Comparison of ENCODE assay signal across 8 cellular contexts in the genomic region with DNA sequence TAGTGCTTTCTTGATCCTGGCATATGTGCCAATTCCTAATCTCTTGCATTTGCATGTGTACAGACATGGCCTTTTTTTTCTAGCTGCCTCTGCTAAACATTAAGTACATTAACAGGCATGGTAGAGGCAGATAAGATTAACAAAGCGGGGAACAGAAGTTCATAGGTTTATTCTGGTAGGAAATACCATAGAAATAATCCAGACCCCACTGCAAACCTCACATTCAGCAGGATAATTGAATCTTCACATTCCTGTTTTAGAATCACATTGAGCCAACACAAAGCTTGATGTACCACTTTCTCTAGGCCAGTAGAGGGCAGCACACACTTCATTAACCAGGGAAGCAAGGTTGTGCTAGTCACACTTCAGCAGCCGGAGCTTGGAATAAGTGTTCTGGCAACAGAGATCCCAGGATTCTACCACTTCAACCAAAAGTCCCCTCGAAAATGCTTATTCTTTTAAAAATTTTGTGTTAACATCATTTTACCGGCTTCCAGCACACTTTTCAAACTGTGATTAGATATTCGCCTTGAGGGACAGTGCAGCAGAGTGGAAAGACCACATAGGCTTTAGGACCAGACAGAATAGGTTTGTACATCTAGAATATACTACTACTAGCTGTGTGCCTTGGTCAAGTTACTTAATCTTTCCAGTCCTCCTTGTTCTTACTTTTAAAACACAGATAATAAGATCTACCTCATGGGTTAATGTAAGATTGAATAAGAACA.
DNase-seq lines count a peak whose midpoint lies in the region; ATAC-seq and TF ChIP-seq lines count a peak whose summit lies in the region.

No MANE protein-coding gene starts in this region.

- H3T11ph ChIP-seq in H9 (ENCODE audit: low read length) = no peak overlapping the region

- CTCF ChIA-PET in OCI-LY7 (lab: Charles Lee; ENCODE audit: unreplicated experiment) = no interaction called here

- POLR2A ChIA-PET in OCI-LY7 (lab: Charles Lee) = interaction anchor here (1.1 kb wide), 1 partner anchor 10 kb away, joined by 3 read pairs; no protein-coding TSS in a partner anchor

- H3K4me2 ChIP-seq in H9 (ENCODE audit: insufficient read depth, insufficient read length, low read length) (no peak overlapping the region), OCI-LY7 (ENCODE audit: low read length) (no peak overlapping the region)

- no peaks in the 10 kb centered on the region for H3K9me3 ChIP-seq in H9 (ENCODE audit: control insufficient read depth, low read depth, low read length)
- no peaks in the 10 kb centered on the region for H3K9me3 ChIP-seq in OCI-LY7 (ENCODE audit: low read length)
- H3K9me3 ChIP-seq in colonic mucosa = no peaks in the 10 kb centered on the region
- H3K9me3 ChIP-seq in tibial artery = no peaks in the 10 kb centered on the region

- H4K8ac ChIP-seq in H9 (replicated peaks; ENCODE audit: insufficient read length, low read depth, low read length) = no peak overlapping the region

- peak; percentile 89 for TF ChIP-seq CTCF in H9 (conservative IDR thresholded peaks at IDR 0.05)
- TF ChIP-seq CTCF in OCI-LY7 (conservative IDR thresholded peaks at IDR 0.05; ENCODE audit: low read length) = peak; percentile 89
- TF ChIP-seq CTCF in colonic mucosa (IDR thresholded peaks at IDR 0.05) = peak; percentile 74
- TF ChIP-seq CTCF in tibial artery (IDR thresholded peaks at IDR 0.05) = peak; percentile 60 to 73

- peak; percentile 8 to 11 for DNase-seq in activated T-cell treated with anti-CD3 and anti-CD28 coated beads, Interleukin-2, amount 50 U/mL, for 72 hours
- no peak for DNase-seq in activated T-cell treated with anti-CD3 and anti-CD28 coated beads, Interleukin-2, amount 50 U/mL, for 24 hours
- DNase-seq in H9 (peak; percentile 75), Kasumi-1 (lab: John Stamatoyannopoulos, UW) (peak; percentile 73 to 80), OCI-LY7 (ENCODE audit: low spot score) (peak; percentile 57), colonic mucosa (peak; percentile 59), left lobe of liver (ENCODE audit: low spot score) (peak; percentile 63), tibial artery (peak in 1 of 2 donors; percentile 32)

- H3K9me3 Mint-ChIP-seq in activated T-cell treated with anti-CD3 and anti-CD28 coated beads, Interleukin-2, amount 50 U/mL, for 72 hours = no peaks in the 10 kb centered on the region
- H3K9me3 Mint-ChIP-seq in activated T-cell treated with anti-CD3 and anti-CD28 coated beads, Interleukin-2, amount 50 U/mL, for 24 hours = peaks cover 2% of the 10 kb centered on the region
- H3K9me3 Mint-ChIP-seq in H9 = peaks cover 0 to 15% of the 10 kb centered on the region in 2 experiments; a peak in 4 of 5 replicates

- no peaks in the 10 kb centered on the region for H3K36me3 Mint-ChIP-seq in activated T-cell treated with anti-CD3 and anti-CD28 coated beads, Interleukin-2, amount 50 U/mL, for 72 hours (ENCODE audit: insufficient read depth in 2 of 2)
- no peaks in the 10 kb centered on the region for H3K36me3 Mint-ChIP-seq in activated T-cell treated with anti-CD3 and anti-CD28 coated beads, Interleukin-2, amount 50 U/mL, for 24 hours (ENCODE audit: low read depth)
- H3K36me3 Mint-ChIP-seq in H9 (ENCODE audit: insufficient read depth in 1 of 3, low read depth in 3 of 3) = peaks cover 0 to 2% (median 0%) of the 10 kb centered on the region in 3 experiments; a peak in 3 of 7 replicates

- H4K91ac ChIP-seq in H9 (ENCODE audit: insufficient read length, low read depth, low read length) = no peak overlapping the region

- H3K4me1 ChIP-seq in H9 (ENCODE audit: insufficient read depth, low read length) (0 out of 2 replicates have a peak, but pooled peaks cover 2% of the 10 kb centered on the region), OCI-LY7 (ENCODE audit: insufficient read depth, low read length, poor library complexity, severe bottlenecking) (no peaks in the 10 kb centered on the region), colonic mucosa (no peaks in the 10 kb centered on the region), tibial artery (no peaks in the 10 kb centered on the region)

- no peak overlapping the region for H4K5ac ChIP-seq in H9 (ENCODE audit: insufficient read length, low read depth, low read length)

- H3K4me3 ChIP-seq in OCI-LY7 (ENCODE audit: low read depth, low read length, poor library complexity, severe bottlenecking) = no peak overlapping the region
- H3K4me3 ChIP-seq in colonic mucosa = no peak overlapping the region
- no peak overlapping the region for H3K4me3 ChIP-seq in tibial artery

- H2BK12ac ChIP-seq in H9 (ENCODE audit: insufficient read length, low read depth, low read length) = no peak overlapping the region

- no peak overlapping the region for H2AK5ac ChIP-seq in H9 (ENCODE audit: insufficient read length, low read length)

- H3K36me3 ChIP-seq in OCI-LY7 (ENCODE audit: insufficient read depth, low read length) (no peaks in the 10 kb centered on the region), colonic mucosa (no peaks in the 10 kb centered on the region), tibial artery (no peaks in the 10 kb centered on the region)

- BruUV-seq in OCI-LY7 (replicated peaks; lab: Mats Ljungman, UMichigan) = no TSS peak

- no peaks in the 10 kb centered on the region for H3K27me3 ChIP-seq in H9 (ENCODE audit: insufficient read depth, low read length)
- H3K27me3 ChIP-seq in colonic mucosa = no peaks in the 10 kb centered on the region
- H3K27me3 ChIP-seq in tibial artery = no peaks in the 10 kb centered on the region

- intact Hi-C loops in OCI-LY7 (cut with micrococcal nuclease; ENCODE audit: unreplicated experiment) = loop anchor here (10.0 kb wide), 3 partner anchors 150 to 800 kb away; no protein-coding TSS in a partner anchor
- intact Hi-C loops in colonic mucosa (cut with DNase I) = loop anchor here (10.0 kb wide), 2 partner anchors 580 to 790 kb away; no protein-coding TSS in a partner anchor
- intact Hi-C loops in tibial artery (cut with DNase I; ENCODE audit: low total_unique reads) = no loop called here

- H3K4me1 Mint-ChIP-seq in activated T-cell treated with anti-CD3 and anti-CD28 coated beads, Interleukin-2, amount 50 U/mL, for 72 hours (ENCODE audit: low read depth) = no peaks in the 10 kb centered on the region
- H3K4me1 Mint-ChIP-seq in activated T-cell treated with anti-CD3 and anti-CD28 coated beads, Interleukin-2, amount 50 U/mL, for 24 hours (ENCODE audit: low read depth) = no peaks in the 10 kb centered on the region
- H3K4me1 Mint-ChIP-seq in H9 = peaks cover 11 to 15% of the 10 kb centered on the region in 2 experiments

- H2AFZ ChIP-seq in H9 (ENCODE audit: low read length) (no peak overlapping the region), OCI-LY7 (ENCODE audit: low read length) (no peak overlapping the region)

- no CpG with 5 or more reads among the region's 5 CpGs for WGBS in H9 (ENCODE audit: extremely low coverage, insufficient read length, low lambda C conversion rate)

- H3K18ac ChIP-seq in H9 (ENCODE audit: insufficient read length, low read depth, low read length) = no peak overlapping the region

- no peak overlapping the region for H3K23ac ChIP-seq in H9 (ENCODE audit: insufficient read length, low read depth, low read length)

- no peaks in the 10 kb centered on the region for H3K23me2 ChIP-seq in H9 (ENCODE audit: insufficient read length, low read depth, low read length, poor library complexity, severe bottlenecking)

- H3K27ac ChIP-seq in H9 (ENCODE audit: insufficient read length, low read depth, low read length) (no peak overlapping the region), OCI-LY7 (ENCODE audit: low read depth, low read length, poor library complexity, severe bottlenecking) (no peak overlapping the region), colonic mucosa (no peak overlapping the region), tibial artery (no peak overlapping the region)

- no peak overlapping the region for H2BK120ac ChIP-seq in H9 (ENCODE audit: low read depth, low read length, poor library complexity, severe bottlenecking)

- H2BK5ac ChIP-seq in H9 (ENCODE audit: insufficient read length, low read length) = no peak overlapping the region

- H4K20me1 ChIP-seq in H9 (ENCODE audit: control insufficient read depth, insufficient read depth, insufficient read length) = no peaks in the 10 kb centered on the region
- H4K20me1 ChIP-seq in OCI-LY7 (ENCODE audit: insufficient read depth, low read length) = no peaks in the 10 kb centered on the region

- H3K14ac ChIP-seq in H9 (ENCODE audit: insufficient read depth, low read length) = no peak overlapping the region

- H3K79me2 ChIP-seq in H9 (ENCODE audit: insufficient read depth, low read length) = no peaks in the 10 kb centered on the region
- no peaks in the 10 kb centered on the region for H3K79me2 ChIP-seq in OCI-LY7 (ENCODE audit: insufficient read depth, low read depth, low read length)

- no peak overlapping the region for H3K56ac ChIP-seq in H9 (ENCODE audit: insufficient read length, low read depth, low read length)

- H3K4me3 Mint-ChIP-seq in activated T-cell treated with anti-CD3 and anti-CD28 coated beads, Interleukin-2, amount 50 U/mL, for 72 hours = no peak overlapping the region
- no peak overlapping the region for H3K4me3 Mint-ChIP-seq in activated T-cell treated with anti-CD3 and anti-CD28 coated beads, Interleukin-2, amount 50 U/mL, for 24 hours
- no peak overlapping the region; a peak in 1 of 5 replicates for H3K4me3 Mint-ChIP-seq in H9

- no peak overlapping the region for H3K27ac Mint-ChIP-seq in activated T-cell treated with anti-CD3 and anti-CD28 coated beads, Interleukin-2, amount 50 U/mL, for 72 hours
- no peak overlapping the region for H3K27ac Mint-ChIP-seq in activated T-cell treated with anti-CD3 and anti-CD28 coated beads, Interleukin-2, amount 50 U/mL, for 24 hours
- H3K27ac Mint-ChIP-seq in H9 = peak overlapping the region in 2 of 3 experiments; percentile 38 to 77; a peak in 1 of 7 replicates

- H3K27me3 Mint-ChIP-seq in activated T-cell treated with anti-CD3 and anti-CD28 coated beads, Interleukin-2, amount 50 U/mL, for 72 hours (ENCODE audit: low read depth) = no peaks in the 10 kb centered on the region
- H3K27me3 Mint-ChIP-seq in activated T-cell treated with anti-CD3 and anti-CD28 coated beads, Interleukin-2, amount 50 U/mL, for 24 hours = no peaks in the 10 kb centered on the region
- H3K27me3 Mint-ChIP-seq in H9 (ENCODE audit: low read depth) = no peaks in the 10 kb centered on the region

- H3K4ac ChIP-seq in H9 (ENCODE audit: low read depth, low read length) = no peak overlapping the region

- no peak for ATAC-seq in activated T-cell treated with anti-CD3 and anti-CD28 coated beads, Interleukin-2, amount 50 U/mL, for 72 hours (replicated peaks in 1 of 2)
- peak; percentile 99 for ATAC-seq in left lobe of liver

- H2BK15ac ChIP-seq in H9 (ENCODE audit: low read depth, low read length) = no peak overlapping the region

- H2BK20ac ChIP-seq in H9 (ENCODE audit: low read depth, low read length, poor library complexity, severe bottlenecking) = no peak overlapping the region

- no peaks in the 10 kb centered on the region for H3K9me2 ChIP-seq in OCI-LY7 (ENCODE audit: insufficient read depth, low read length)

- H3K79me1 ChIP-seq in H9 (ENCODE audit: insufficient read depth, low read depth, low read length, poor library complexity, severe bottlenecking) = no peaks in the 10 kb centered on the region

- H3K9ac ChIP-seq in H9 (ENCODE audit: extremely low read depth, insufficient read length, low read length) = no peak overlapping the region
- no peak overlapping the region for H3K9ac ChIP-seq in colonic mucosa (ENCODE audit: low read depth in 2 of 2, low read length in 2 of 2)

Comparison
In these comparisons a context has a peak if more than half of its experiments do, and no peak if none do; other contexts are left out.
1. H3K27ac Mint-ChIP-seq: peak in H9 (2 of 3); none in activated T-cell treated with anti-CD3 and anti-CD28 coated beads, Interleukin-2, amount 50 U/mL, for 72 hours (single experiment) and activated T-cell treated with anti-CD3 and anti-CD28 coated beads, Interleukin-2, amount 50 U/mL, for 24 hours (single experiment).
2. Peak in every context shown above with its lines, with median percentiles within 50 percentile points of each other: CTCF ChIP-seq.